28 cellular contexts compared by ENCODE assay signal in the genomic region with DNA sequence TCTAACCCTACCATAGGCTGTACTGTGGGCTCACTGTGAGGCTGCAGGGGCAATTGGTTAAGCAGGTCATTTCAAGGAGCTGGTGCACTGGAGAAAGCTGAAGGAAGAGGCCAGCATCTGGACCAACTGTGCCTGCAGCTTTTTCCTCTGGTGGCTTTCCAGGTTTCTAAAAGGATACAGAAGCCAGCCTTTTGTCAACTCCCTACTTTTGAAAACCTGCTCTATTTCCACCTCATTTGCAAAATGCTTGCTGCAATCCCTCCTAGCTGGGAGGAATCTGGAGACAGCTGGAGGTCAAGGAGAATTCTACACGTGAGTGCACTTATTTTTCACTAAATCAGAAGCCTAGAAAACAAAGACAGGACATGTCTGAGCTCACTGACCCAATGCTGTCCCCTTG.
"Had no signal": no experiment of that assay in that cellular context is flagged by ENCODE, and none has a peak within 500 bp of the region (broad histone marks: within the 10 kb centered on the region; RNA-seq: fewer than 3 reads in every experiment).

No MANE protein-coding gene starts in this region.

- H3K4me3 ChIP-seq: left ventricle myocardium inferior, lung, mucosa of descending colon, skin epidermis, thoracic aorta, vagina had no signal

- H3K27me3 Mint-ChIP-seq: activated CD4-positive, alpha-beta T cell treated with anti-CD3 and anti-CD28 coated beads, Interleukin-2, amount 10 ng/mL, durations not matched to agents 7 days and 5 days; activated naive CD4-positive, alpha-beta T cell treated with anti-CD3 and anti-CD28 coated beads, Interleukin-2, amount 10 ng/mL, durations not matched to agents 7 days and 5 days; activated naive CD8-positive, alpha-beta T cell treated with anti-CD3 and anti-CD28 coated beads, Interleukin-2, amount 10 ng/mL, durations not matched to agents 7 days and 5 days; activated T-cell treated with anti-CD3 and anti-CD28 coated beads, Interleukin-2, amount 50 U/mL, for 24 hours; stimulated activated naive CD8-positive, alpha-beta T cell treated with anti-CD3 and anti-CD28 coated beads, Interleukin-15, Interleukin-2, amounts not matched to agents 100 ng/mL and 50 ng/mL, for 24 hours had no signal

- H3K27me3 ChIP-seq: vagina had no signal

- H3K9me3 Mint-ChIP-seq: activated T-cell treated with anti-CD3 and anti-CD28 coated beads, Interleukin-2, amount 50 U/mL, for 24 hours; natural killer cell treated with Interleukin-12 subunit alpha and Interleukin-12 subunit beta and Interleukin-15 and Interleukin-18, amount 100 ng/mL, for 72 hours; stimulated activated effector memory CD8-positive, alpha-beta T cell treated with anti-CD3 and anti-CD28 coated beads, Interleukin-12 subunit alpha, Interleukin-12 subunit beta, amount 100 ng/mL, for 72 hours; stimulated activated naive CD8-positive, alpha-beta T cell treated with anti-CD3 and anti-CD28 coated beads, Interleukin-15, Interleukin-2, amounts not matched to agents 100 ng/mL and 50 ng/mL, for 24 hours had no signal

- H3K36me3 Mint-ChIP-seq: activated naive CD4-positive, alpha-beta T cell treated with anti-CD3 and anti-CD28 coated beads, Interleukin-2, amount 10 ng/mL, durations not matched to agents 7 days and 5 days; activated naive CD8-positive, alpha-beta T cell treated with anti-CD3 and anti-CD28 coated beads, Interleukin-2, amount 10 ng/mL, durations not matched to agents 7 days and 5 days; natural killer cell treated with Interleukin-12 subunit alpha and Interleukin-12 subunit beta and Interleukin-15 and Interleukin-18, amount 100 ng/mL, for 72 hours; stimulated activated effector memory CD8-positive, alpha-beta T cell treated with anti-CD3 and anti-CD28 coated beads, Interleukin-12 subunit alpha, Interleukin-12 subunit beta, amount 100 ng/mL, for 72 hours had no signal

- H3K4me1 ChIP-seq: left ventricle myocardium inferior, vagina had no signal

- H3K4me1 Mint-ChIP-seq: activated CD4-positive, alpha-beta memory T cell treated with anti-CD3 and anti-CD28 coated beads, Interleukin-2, amount 10 ng/mL, durations not matched to agents 7 days and 5 days; activated CD4-positive, alpha-beta T cell treated with anti-CD3 and anti-CD28 coated beads, Interleukin-2, amount 10 ng/mL, durations not matched to agents 7 days and 5 days; activated naive CD4-positive, alpha-beta T cell treated with anti-CD3 and anti-CD28 coated beads, Interleukin-2, amount 10 ng/mL, durations not matched to agents 7 days and 5 days; activated naive CD8-positive, alpha-beta T cell treated with anti-CD3 and anti-CD28 coated beads, Interleukin-2, amount 10 ng/mL, durations not matched to agents 7 days and 5 days; stimulated activated effector memory CD8-positive, alpha-beta T cell treated with anti-CD3 and anti-CD28 coated beads, Interleukin-12 subunit alpha, Interleukin-12 subunit beta, amount 100 ng/mL, for 72 hours had no signal

- DNase-seq: activated CD4-positive, alpha-beta memory T cell treated with anti-CD3 and anti-CD28 coated beads, Interleukin-2, amount 10 ng/mL, durations not matched to agents 7 days and 5 days; activated CD4-positive, alpha-beta T cell treated with anti-CD3 and anti-CD28 coated beads for 1 hour; activated CD4-positive, alpha-beta T cell treated with anti-CD3 and anti-CD28 coated beads, Interleukin-2, amount 10 ng/mL, durations not matched to agents 7 days and 5 days; activated CD8-positive, alpha-beta memory T cell treated with anti-CD3 and anti-CD28 coated beads, Interleukin-2, amount 50 U/mL, for 48 hours; activated gamma-delta T cell; activated naive CD4-positive, alpha-beta T cell treated with anti-CD3 and anti-CD28 coated beads, Interleukin-2, amount 10 ng/mL, durations not matched to agents 7 days and 5 days; activated naive CD8-positive, alpha-beta T cell treated with anti-CD3 and anti-CD28 coated beads, Interleukin-2, amount 10 ng/mL, durations not matched to agents 7 days and 5 days; activated T-cell treated with anti-CD3 and anti-CD28 coated beads, Interleukin-2, amount 50 U/mL, for 24 hours; amniotic stem cell; central memory CD4-positive, alpha-beta T cell; dermis blood vessel endothelial cell; effector CD4-positive, alpha-beta T cell; kidney glomerular epithelial cell; left ventricle myocardium inferior; mesendoderm; mucosa of descending colon; stimulated activated CD4-positive, alpha-beta T cell treated with anti-CD3 and anti-CD28 coated beads, Interleukin-4, amount 100 ng/mL, for 24 hours; T-helper 2 cell had no signal

- H3K27ac ChIP-seq: epithelial cell of prostate, left ventricle myocardium inferior, skin epidermis, thoracic aorta, vagina had no signal

- H3K9me3 ChIP-seq: left ventricle myocardium inferior, mucosa of descending colon, thoracic aorta, vagina had no signal

- ATAC-seq: mucosa of descending colon; natural killer cell treated with Interleukin-12 subunit alpha and Interleukin-12 subunit beta and Interleukin-15 and Interleukin-18, amount 100 ng/mL, for 72 hours; sciatic nerve; stimulated activated effector memory CD8-positive, alpha-beta T cell treated with anti-CD3 and anti-CD28 coated beads, Interleukin-12 subunit alpha, Interleukin-12 subunit beta, amount 100 ng/mL, for 72 hours had no signal

- H3K4me3 Mint-ChIP-seq: activated CD4-positive, alpha-beta memory T cell treated with anti-CD3 and anti-CD28 coated beads, Interleukin-2, amount 10 ng/mL, durations not matched to agents 7 days and 5 days; activated CD4-positive, alpha-beta T cell treated with anti-CD3 and anti-CD28 coated beads, Interleukin-2, amount 10 ng/mL, durations not matched to agents 7 days and 5 days; activated naive CD4-positive, alpha-beta T cell treated with anti-CD3 and anti-CD28 coated beads, Interleukin-2, amount 10 ng/mL, durations not matched to agents 7 days and 5 days; activated naive CD8-positive, alpha-beta T cell treated with anti-CD3 and anti-CD28 coated beads, Interleukin-2, amount 10 ng/mL, durations not matched to agents 7 days and 5 days; activated T-cell treated with anti-CD3 and anti-CD28 coated beads, Interleukin-2, amount 50 U/mL, for 24 hours; natural killer cell treated with Interleukin-12 subunit alpha and Interleukin-12 subunit beta and Interleukin-15 and Interleukin-18, amount 100 ng/mL, for 72 hours; stimulated activated effector memory CD8-positive, alpha-beta T cell treated with anti-CD3 and anti-CD28 coated beads, Interleukin-12 subunit alpha, Interleukin-12 subunit beta, amount 100 ng/mL, for 72 hours; stimulated activated naive CD8-positive, alpha-beta T cell treated with anti-CD3 and anti-CD28 coated beads, Interleukin-15, Interleukin-2, amounts not matched to agents 100 ng/mL and 50 ng/mL, for 24 hours; type B pancreatic cell had no signal

- H3K36me3 ChIP-seq: thoracic aorta had no signal

- H3K27ac Mint-ChIP-seq: activated CD4-positive, alpha-beta memory T cell treated with anti-CD3 and anti-CD28 coated beads, Interleukin-2, amount 10 ng/mL, durations not matched to agents 7 days and 5 days; activated CD4-positive, alpha-beta T cell treated with anti-CD3 and anti-CD28 coated beads, Interleukin-2, amount 10 ng/mL, durations not matched to agents 7 days and 5 days; activated naive CD4-positive, alpha-beta T cell treated with anti-CD3 and anti-CD28 coated beads, Interleukin-2, amount 10 ng/mL, durations not matched to agents 7 days and 5 days; activated naive CD8-positive, alpha-beta T cell treated with anti-CD3 and anti-CD28 coated beads, Interleukin-2, amount 10 ng/mL, durations not matched to agents 7 days and 5 days; activated T-cell treated with anti-CD3 and anti-CD28 coated beads, Interleukin-2, amount 50 U/mL, for 24 hours; natural killer cell treated with Interleukin-12 subunit alpha and Interleukin-12 subunit beta and Interleukin-15 and Interleukin-18, amount 100 ng/mL, for 72 hours; stimulated activated effector memory CD8-positive, alpha-beta T cell treated with anti-CD3 and anti-CD28 coated beads, Interleukin-12 subunit alpha, Interleukin-12 subunit beta, amount 100 ng/mL, for 72 hours; stimulated activated naive CD8-positive, alpha-beta T cell treated with anti-CD3 and anti-CD28 coated beads, Interleukin-15, Interleukin-2, amounts not matched to agents 100 ng/mL and 50 ng/mL, for 24 hours; type B pancreatic cell had no signal
